In the genomic region with DNA sequence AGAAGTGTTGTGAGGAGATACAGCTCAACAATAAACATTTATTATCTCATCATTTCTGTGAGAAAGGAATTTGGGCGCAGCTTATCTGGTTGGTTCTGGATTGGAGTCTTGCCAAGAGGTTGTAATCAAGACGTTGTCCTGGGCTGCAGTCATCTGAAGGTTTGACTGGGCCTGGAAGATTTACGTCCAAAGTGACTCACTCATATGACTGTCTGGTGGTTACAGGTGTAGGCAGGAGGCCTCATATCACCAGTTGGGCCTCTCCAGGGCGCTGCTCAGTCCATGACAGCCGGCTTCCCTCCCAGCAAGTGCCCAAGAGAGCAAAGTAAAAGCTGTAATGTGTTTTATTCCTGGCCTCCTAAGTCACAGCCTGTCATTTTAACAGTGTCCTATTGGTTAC, we compare ENCODE assay signal across 16 cellular contexts.
"Had no signal": no experiment of that assay in that cellular context is flagged by ENCODE, and none has a peak within 500 bp of the region (broad histone marks: within the 10 kb centered on the region; RNA-seq: fewer than 3 reads in every experiment).

No MANE protein-coding gene starts in this region.

- H3K4me1 Mint-ChIP-seq: activated B cell treated with CpG ODN at 0.5 μM for 24 hours; activated CD4-positive, alpha-beta T cell treated with anti-CD3 and anti-CD28 coated beads, Interleukin-2, amount 10 ng/mL, durations not matched to agents 24 days and 14 days; activated naive CD8-positive, alpha-beta T cell treated with anti-CD3 and anti-CD28 coated beads for 36 hours; naive thymus-derived CD8-positive, alpha-beta T cell had no signal

- H3K4me3 ChIP-seq: gastroesophageal sphincter, left lung, thoracic aorta had no signal

- H3K9me3 ChIP-seq: gastroesophageal sphincter, left lung, thoracic aorta had no signal

- H3K36me3 ChIP-seq: gastroesophageal sphincter, left lung, thoracic aorta had no signal

- H3K27me3 ChIP-seq: gastroesophageal sphincter, left lung had no signal

- H3K27me3 Mint-ChIP-seq: brain; dendritic cell treated with granulocyte-macrophage colony-stimulating factor and Interleukin-4, amounts not matched to agents 40 ng/mL and 50 ng/mL, for 4 days had no signal

- H3K36me3 Mint-ChIP-seq: activated naive CD8-positive, alpha-beta T cell treated with anti-CD3 and anti-CD28 coated beads for 36 hours; brain had no signal

- H3K9me3 Mint-ChIP-seq: activated B cell treated with CpG ODN at 0.5 μM for 24 hours; activated CD4-positive, alpha-beta T cell treated with anti-CD3 and anti-CD28 coated beads, Interleukin-2, amount 10 ng/mL, durations not matched to agents 24 days and 14 days; activated naive CD8-positive, alpha-beta T cell treated with anti-CD3 and anti-CD28 coated beads for 36 hours; dendritic cell treated with granulocyte-macrophage colony-stimulating factor and Interleukin-4, amounts not matched to agents 40 ng/mL and 50 ng/mL, for 4 days had no signal

- DNase-seq: activated B cell treated with CpG ODN at 0.5 μM for 24 hours; activated CD4-positive, alpha-beta T cell treated with anti-CD3 and anti-CD28 coated beads, Interleukin-2, amount 10 ng/mL, durations not matched to agents 24 days and 14 days; activated CD8-positive, alpha-beta memory T cell treated with anti-CD3 and anti-CD28 coated beads for 24 hours; activated naive CD8-positive, alpha-beta T cell treated with anti-CD3 and anti-CD28 coated beads for 36 hours; cerebellar nuclear complex; effector memory CD4-positive, alpha-beta T cell; islet precursor cell; left lung; naive thymus-derived CD8-positive, alpha-beta T cell; stimulated activated CD4-positive, alpha-beta T cell treated with anti-CD3 and anti-CD28 coated beads, Interleukin-12 subunit alpha, Interleukin-12 subunit beta, amount 100 ng/mL, for 4 hours; stimulated activated CD4-positive, alpha-beta T cell treated with anti-CD3 and anti-CD28 coated beads, Interleukin-2, amount 100 ng/mL, for 24 hours; T-helper 2 cell had no signal

- H3K27ac ChIP-seq: gastroesophageal sphincter, left lung, thoracic aorta had no signal

- ATAC-seq: gastroesophageal sphincter; left lung; naive thymus-derived CD8-positive, alpha-beta T cell had no signal

- H3K4me3 Mint-ChIP-seq: activated B cell treated with CpG ODN at 0.5 μM for 24 hours; activated CD4-positive, alpha-beta T cell treated with anti-CD3 and anti-CD28 coated beads, Interleukin-2, amount 10 ng/mL, durations not matched to agents 24 days and 14 days; activated naive CD8-positive, alpha-beta T cell treated with anti-CD3 and anti-CD28 coated beads for 36 hours; brain; dendritic cell treated with granulocyte-macrophage colony-stimulating factor and Interleukin-4, amounts not matched to agents 40 ng/mL and 50 ng/mL, for 4 days; naive thymus-derived CD8-positive, alpha-beta T cell had no signal

- H3K4me1 ChIP-seq: gastroesophageal sphincter, left lung had no signal

- H3K27ac Mint-ChIP-seq: activated B cell treated with CpG ODN at 0.5 μM for 24 hours; activated CD4-positive, alpha-beta T cell treated with anti-CD3 and anti-CD28 coated beads, Interleukin-2, amount 10 ng/mL, durations not matched to agents 24 days and 14 days; activated naive CD8-positive, alpha-beta T cell treated with anti-CD3 and anti-CD28 coated beads for 36 hours; brain; dendritic cell treated with granulocyte-macrophage colony-stimulating factor and Interleukin-4, amounts not matched to agents 40 ng/mL and 50 ng/mL, for 4 days; naive thymus-derived CD8-positive, alpha-beta T cell had no signal
